21 cellular contexts compared by ENCODE assay signal in the genomic region with DNA sequence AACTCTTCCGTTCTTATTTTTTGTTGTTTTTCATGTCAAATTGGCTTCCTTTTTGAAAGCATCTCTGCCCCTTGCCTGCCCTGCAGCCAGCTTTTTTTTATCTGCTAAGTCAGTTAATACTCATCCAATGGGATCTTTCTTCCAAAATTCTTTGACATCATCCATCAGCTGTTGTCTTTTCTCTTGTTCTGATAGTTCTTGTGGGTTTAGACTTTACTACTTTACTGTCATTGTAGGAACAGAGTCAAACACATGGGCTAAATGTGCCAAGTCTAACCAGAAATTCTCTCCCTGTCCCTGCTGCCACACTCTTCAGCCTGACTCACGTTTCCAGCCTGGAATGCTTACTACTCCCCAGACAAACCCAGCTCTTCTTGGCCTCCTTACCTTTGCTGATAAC.
"Had no signal": no experiment of that assay in that cellular context is flagged by ENCODE, and none has a peak within 500 bp of the region (broad histone marks: within the 10 kb centered on the region; RNA-seq: fewer than 3 reads in every experiment).

No MANE protein-coding gene starts in this region.

- H3K27ac ChIP-seq: gastrocnemius medialis, left ventricle myocardium inferior, neutrophil, parathyroid adenoma had no signal

- H3K9ac ChIP-seq: parathyroid adenoma had no signal

- H3K9me3 ChIP-seq: gastrocnemius medialis, left ventricle myocardium inferior, mucosa of descending colon, neutrophil had no signal

- H3K27me3 ChIP-seq: gastrocnemius medialis had no signal

- H3K36me3 ChIP-seq: gastrocnemius medialis, left ventricle myocardium inferior, neutrophil had no signal

- H2AFZ ChIP-seq: parathyroid adenoma had no signal

- H3K79me2 ChIP-seq: parathyroid adenoma had no signal

- FAIRE-seq: endometrium, TTC549 had no signal

- H3K4me3 ChIP-seq: gastrocnemius medialis, left ventricle myocardium inferior, mucosa of descending colon had no signal

- DNase-seq: activated CD4-positive, alpha-beta T cell treated with anti-CD3 and anti-CD28 coated beads, Interleukin-2, amount 50 U/mL, for 48 hours; activated naive CD4-positive, alpha-beta T cell treated with anti-CD3 and anti-CD28 coated beads for 36 hours; activated naive CD8-positive, alpha-beta T cell treated with anti-CD3 and anti-CD28 coated beads, Interleukin-2, amount 50 U/mL, for 24 hours; activated T-cell treated with anti-CD3 and anti-CD28 coated beads for 4 hours; aorta; cerebellar nuclear complex; cortex of kidney; erythroblast; gastrocnemius medialis; head of caudate nucleus; kidney glomerular epithelial cell; left ventricle myocardium inferior; mucosa of descending colon; naive thymus-derived CD8-positive, alpha-beta T cell; stimulated activated CD8-positive, alpha-beta memory T cell treated with anti-CD3 and anti-CD28 coated beads, Interleukin-4, amount 100 ng/mL, for 48 hours; stimulated activated naive CD4-positive, alpha-beta T cell had no signal

- ATAC-seq: activated naive CD8-positive, alpha-beta T cell treated with anti-CD3 and anti-CD28 coated beads, Interleukin-2, amount 50 U/mL, for 24 hours; gastrocnemius medialis; mucosa of descending colon; naive thymus-derived CD8-positive, alpha-beta T cell; sciatic nerve had no signal
